ENCODE assay signal across 32 cellular contexts in genomic region chr1:99010679-99011078, GRCh38. TPM values are rescaled to one million over a fixed set of nuclear protein-coding genes. Genes with fewer than 3 reads are reported as not detected.
"Had no signal": no experiment of that assay in that cellular context is flagged by ENCODE, and none has a peak within 500 bp of the region (broad histone marks: within the 10 kb centered on the region; RNA-seq: fewer than 3 reads in every experiment).

No MANE protein-coding gene starts in this region.

- H3K4me3 ChIP-seq: pancreas, prostate gland, skin epidermis, smooth muscle cell, spleen, suprapubic skin, testis, tibial artery, transverse colon, upper lobe of right lung, uterus had no signal

- H3K27me3 ChIP-seq: testis had no signal

- FAIRE-seq: pancreas had no signal

- H3K36me3 ChIP-seq: neutrophil, pancreas, prostate gland, spleen, suprapubic skin, tibial artery, transverse colon, upper lobe of right lung, uterus had no signal

- H3K9me3 ChIP-seq: neutrophil, pancreas, prostate gland, spleen, suprapubic skin, testis, tibial artery, transverse colon, upper lobe of right lung, uterus had no signal

- H3K4me1 ChIP-seq: pancreas, prostate gland, spleen, suprapubic skin, testis, tibial artery, transverse colon, upper lobe of right lung, uterus had no signal

- H3K4me2 ChIP-seq: smooth muscle cell had no signal

- DNase-seq: naive thymus-derived CD8-positive, alpha-beta T cell; nephron progenitor cell; nucleus accumbens; pancreas; right cardiac atrium; spleen; stimulated activated CD4-positive, alpha-beta T cell treated with anti-CD3 and anti-CD28 coated beads, Interleukin-12 subunit alpha, Interleukin-12 subunit beta, amount 100 ng/mL, for 4 hours; stimulated activated CD4-positive, alpha-beta T cell treated with anti-CD3 and anti-CD28 coated beads, Interleukin-1b, Interleukin-23, amount 100 ng/mL, for 48 hours; stimulated activated CD4-positive, alpha-beta T cell treated with anti-CD3 and anti-CD28 coated beads, Interleukin-4, amount 100 ng/mL, for 1 hour; stimulated activated CD4-positive, alpha-beta T cell treated with anti-CD3 and anti-CD28 coated beads, Interleukin-4, amount 100 ng/mL, for 4 hours; stimulated activated CD8-positive, alpha-beta memory T cell treated with anti-CD3 and anti-CD28 coated beads, Interleukin-4, amount 100 ng/mL, for 48 hours; stimulated activated naive CD4-positive, alpha-beta T cell; stimulated activated naive CD8-positive, alpha-beta T cell treated with anti-CD3 and anti-CD28 coated beads, Interleukin-15, amount 100 ng/mL, for 72 hours; stimulated activated naive CD8-positive, alpha-beta T cell treated with anti-CD3 and anti-CD28 coated beads, Interleukin-15, Interleukin-2, amounts not matched to agents 100 U/mL and 50 U/mL, for 24 hours; substantia nigra; testis; tibial artery; transverse colon; upper lobe of right lung; uterus had no signal

- H3K27ac ChIP-seq: neutrophil, pancreas, prostate gland, skin epidermis, spleen, suprapubic skin, testis, tibial artery, transverse colon, upper lobe of right lung, uterus had no signal

- ATAC-seq: naive thymus-derived CD8-positive, alpha-beta T cell; natural killer cell treated with Interleukin-12 subunit alpha and Interleukin-12 subunit beta and Interleukin-15 and Interleukin-18, amount 100 ng/mL, for 72 hours; pancreas; right cardiac atrium; sciatic nerve; stimulated activated memory B cell treated with anti-CD40 and anti-IgM and Interleukin-4, amounts not matched to agents 10 μg/mL and 1 μg/mL and 100 μg/mL, for 72 hours; stimulated activated naive CD8-positive, alpha-beta T cell treated with anti-CD3 and anti-CD28 coated beads, Interleukin-15, amount 100 ng/mL, for 72 hours; stimulated activated naive CD8-positive, alpha-beta T cell treated with anti-CD3 and anti-CD28 coated beads, Interleukin-15, Interleukin-2, amounts not matched to agents 100 U/mL and 50 U/mL, for 24 hours; upper lobe of right lung had no signal

RNA-seq across cellular contexts. Expression of gene PLPPR5, which starts 6.0 kb away (rescaled TPM):
- total RNA-seq: naive thymus-derived CD8-positive, alpha-beta T cell; natural killer cell treated with Interleukin-12 subunit alpha and Interleukin-12 subunit beta and Interleukin-15 and Interleukin-18, amount 100 ng/mL, for 72 hours; omental fat pad; osteocyte; posterior vena cava; pulmonary artery endothelial cell; right cardiac atrium; sciatic nerve; spleen; suprapubic skin; upper lobe of right lung had no signal
- polyA plus RNA-seq: naive thymus-derived CD8-positive, alpha-beta T cell; right cardiac atrium; spleen had no signal
